10 cellular contexts compared by ENCODE assay signal in the genomic region with DNA sequence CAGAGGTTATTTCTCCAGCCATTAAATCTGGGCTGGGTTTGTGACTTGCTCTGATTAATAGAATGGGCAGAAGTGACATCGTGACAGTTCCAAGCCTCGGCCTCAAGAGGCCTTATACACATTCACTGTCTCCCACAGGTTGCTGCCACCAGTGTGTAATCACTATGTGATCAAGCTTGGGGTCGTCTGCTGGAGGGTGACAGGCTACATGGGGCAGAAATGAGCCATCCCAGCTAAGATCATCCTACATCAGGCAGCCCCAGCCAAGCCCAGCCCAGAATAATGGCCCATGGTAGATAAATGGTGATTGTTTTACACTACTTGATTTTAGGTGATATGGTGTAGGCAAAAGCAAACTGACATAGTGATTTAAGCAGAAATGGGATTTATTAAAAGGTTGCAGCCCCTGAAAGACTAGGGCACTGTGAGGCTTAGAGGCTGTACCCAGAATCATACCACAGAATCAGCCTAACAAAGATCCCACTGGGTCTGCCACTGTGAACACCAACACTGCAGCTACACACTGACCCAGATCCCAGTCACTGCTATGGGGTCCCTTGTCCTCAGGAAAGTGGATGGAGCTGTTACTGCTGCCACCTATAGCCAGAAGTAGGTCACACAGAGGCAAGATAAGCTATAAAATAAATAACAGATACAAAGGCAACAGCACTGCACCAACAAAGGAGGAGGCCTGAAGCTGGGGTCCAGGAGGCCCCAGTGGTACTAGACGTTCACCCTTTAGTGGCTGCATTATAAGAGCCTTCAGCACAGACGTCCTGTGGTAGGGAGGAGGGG.
DNase-seq lines count a peak whose midpoint lies in the region; ATAC-seq and TF ChIP-seq lines count a peak whose summit lies in the region.
"Had no signal": no experiment of that assay in that cellular context is flagged by ENCODE, and none has a peak within 500 bp of the region (broad histone marks: within the 10 kb centered on the region; RNA-seq: fewer than 3 reads in every experiment).

No MANE protein-coding gene starts in this region.

- H3K4me3 ChIP-seq in vagina: no peak overlapping the region
- H3K4me3 ChIP-seq in prostate gland: no peak overlapping the region
- H3K4me3 ChIP-seq: breast epithelium had no signal

- H3K27ac ChIP-seq in vagina: no peak overlapping the region
- H3K27ac ChIP-seq in prostate gland: no peak overlapping the region
- H3K27ac ChIP-seq: breast epithelium had no signal

- TF ChIP-seq CTCF in vagina (IDR thresholded peaks at IDR 0.05): no peak
- peak in 1 of 4 experiments; percentile 5 for TF ChIP-seq CTCF in prostate gland (IDR thresholded peaks at IDR 0.05)

- peak overlapping the region; percentile 44 for H3K27ac Mint-ChIP-seq in activated T-helper 2 cell treated with anti-CD3 and anti-CD28 coated beads, Interferon-gamma antibody, Interleukin-2, Interleukin-4, amounts not matched to agents 10 μg/mL and 5 μg/mL and 100 μg/mL, durations not matched to agents 14 hours and 24 hours and 36 hours

- H3K4me1 ChIP-seq in vagina: no peaks in the 10 kb centered on the region
- no peaks in the 10 kb centered on the region for H3K4me1 ChIP-seq in prostate gland (replicated peaks)
- H3K4me1 ChIP-seq: breast epithelium had no signal

- H3K27me3 Mint-ChIP-seq in activated T-helper 2 cell treated with anti-CD3 and anti-CD28 coated beads, Interferon-gamma antibody, Interleukin-2, Interleukin-4, amounts not matched to agents 10 μg/mL and 5 μg/mL and 100 μg/mL, durations not matched to agents 14 hours and 24 hours and 36 hours (ENCODE audit: low read depth): no peaks in the 10 kb centered on the region

- no peak for TF ChIP-seq POLR2A in vagina (IDR thresholded peaks at IDR 0.05)
- no peak for TF ChIP-seq POLR2A in prostate gland (IDR thresholded peaks at IDR 0.05)

- H3K9me3 ChIP-seq in vagina (no peaks in the 10 kb centered on the region), prostate gland (no peaks in the 10 kb centered on the region)
- H3K9me3 ChIP-seq: breast epithelium had no signal

- H3K36me3 ChIP-seq in vagina (no peaks in the 10 kb centered on the region), prostate gland (no peaks in the 10 kb centered on the region)
- H3K36me3 ChIP-seq: breast epithelium had no signal

- 82% methylated on average over 5 of the region's 5 CpGs for WGBS in prostate gland

- H3K27me3 ChIP-seq in vagina (no peaks in the 10 kb centered on the region), prostate gland (replicated peaks; ENCODE audit: insufficient read depth) (no peaks in the 10 kb centered on the region)
- H3K27me3 ChIP-seq: breast epithelium had no signal

- intact Hi-C loops in activated T-helper 2 cell treated with anti-CD3 and anti-CD28 coated beads, Interferon-gamma antibody, Interleukin-2, Interleukin-4, amounts not matched to agents 10 μg/mL and 5 μg/mL and 100 μg/mL, durations not matched to agents 14 hours and 24 hours and 36 hours (cut with micrococcal nuclease): no loop called here
- intact Hi-C loops in vagina (cut with DNase I): no loop called here
- intact Hi-C loops in prostate gland (cut with DNase I): no loop called here

- DNase-seq in NCI-H82 (lab: John Stamatoyannopoulos, UW) (peak; percentile 42), NCI-H82 treated with DMSO at 0.1 percent for 48 hours (lab: John Stamatoyannopoulos, UW; ENCODE audit: unreplicated experiment) (no peak), pons (ENCODE audit: low spot score) (peak; percentile 33), vagina (ENCODE audit: extremely low spot score in 2 of 2) (no peak), prostate gland (ENCODE audit: low spot score) (no peak)
- no peak for DNase-seq in activated T-helper 2 cell treated with anti-CD3 and anti-CD28 coated beads, Interferon-gamma antibody, Interleukin-2, Interleukin-4, amounts not matched to agents 10 μg/mL and 5 μg/mL and 100 μg/mL, durations not matched to agents 14 hours and 24 hours and 36 hours (ENCODE audit: low spot score)
- DNase-seq: MM.1S had no signal

- H3K36me3 Mint-ChIP-seq in activated T-helper 2 cell treated with anti-CD3 and anti-CD28 coated beads, Interferon-gamma antibody, Interleukin-2, Interleukin-4, amounts not matched to agents 10 μg/mL and 5 μg/mL and 100 μg/mL, durations not matched to agents 14 hours and 24 hours and 36 hours (ENCODE audit: low read depth): peaks cover 42% of the 10 kb centered on the region

- peaks cover 56% of the 10 kb centered on the region for H3K4me1 Mint-ChIP-seq in activated T-helper 2 cell treated with anti-CD3 and anti-CD28 coated beads, Interferon-gamma antibody, Interleukin-2, Interleukin-4, amounts not matched to agents 10 μg/mL and 5 μg/mL and 100 μg/mL, durations not matched to agents 14 hours and 24 hours and 36 hours (ENCODE audit: low read depth)

- no peak overlapping the region for H3K4me3 Mint-ChIP-seq in activated T-helper 2 cell treated with anti-CD3 and anti-CD28 coated beads, Interferon-gamma antibody, Interleukin-2, Interleukin-4, amounts not matched to agents 10 μg/mL and 5 μg/mL and 100 μg/mL, durations not matched to agents 14 hours and 24 hours and 36 hours (ENCODE audit: low read depth)

- peaks cover 42% of the 10 kb centered on the region for H3K9me3 Mint-ChIP-seq in activated T-helper 2 cell treated with anti-CD3 and anti-CD28 coated beads, Interferon-gamma antibody, Interleukin-2, Interleukin-4, amounts not matched to agents 10 μg/mL and 5 μg/mL and 100 μg/mL, durations not matched to agents 14 hours and 24 hours and 36 hours

- peak; percentile 65 for ATAC-seq in HG03432 (IDR thresholded peaks at IDR 0.05; ENCODE audit: unreplicated experiment)
- ATAC-seq in HG03378 (IDR thresholded peaks at IDR 0.05; ENCODE audit: unreplicated experiment): no peak

Comparison
In these comparisons a context has a peak if more than half of its experiments do, and no peak if none do; other contexts are left out.
1. DNase-seq: peak in NCI-H82 (single experiment) and pons (single experiment); none in NCI-H82 treated with DMSO at 0.1 percent for 48 hours (single experiment), activated T-helper 2 cell treated with anti-CD3 and anti-CD28 coated beads, Interferon-gamma antibody, Interleukin-2, Interleukin-4, amounts not matched to agents 10 μg/mL and 5 μg/mL and 100 μg/mL, durations not matched to agents 14 hours and 24 hours and 36 hours (single experiment), vagina (0 of 2) and prostate gland (single experiment).